In genomic region chr14:52553671-52554575, GRCh38 we compare ENCODE assay signal across 2 cellular contexts.
TF ChIP-seq lines count a peak whose summit lies in the region.

No MANE protein-coding gene starts in this region.

TF ChIP-seq in HEK293T, 16 proteins besides CTCF, POLR2A, EP300 and RAD21:
- TF ChIP-seq HDGF (IDR thresholded peaks at IDR 0.05; ENCODE audit: borderline replicate concordance) (no peak), L3MBTL2 (conservative IDR thresholded peaks at IDR 0.05) (no peak; the same call in 1 of the 2 replicates), CTBP1 (IDR thresholded peaks at IDR 0.05; ENCODE audit: borderline replicate concordance) (no peak; the same call in 1 of the 2 replicates), TARDBP (IDR thresholded peaks at IDR 0.05) (no peak), PKNOX1 (IDR thresholded peaks at IDR 0.05) (no peak; the same call in 1 of the 2 replicates), FOXA1 (IDR thresholded peaks at IDR 0.05) (no peak), ZNF384 (IDR thresholded peaks at IDR 0.05) (no peak), SUZ12 (IDR thresholded peaks at IDR 0.05) (no peak), ELF4 (IDR thresholded peaks at IDR 0.05) (no peak), SP1 (IDR thresholded peaks at IDR 0.05) (no peak), LEF1 (IDR thresholded peaks at IDR 0.05; ENCODE audit: borderline replicate concordance) (no peak), FOXK2 (IDR thresholded peaks at IDR 0.05) (no peak)

TF ChIP-seq in HepG2, 621 proteins besides CTCF, POLR2A, EP300 and RAD21 (continues in another document):
- TF ChIP-seq ZNF580 (CRISPR knock-in tag; IDR thresholded peaks at IDR 0.05; ENCODE audit: borderline replicate concordance, low read depth) (peak; percentile 44; the same call in 1 of the 2 replicates), MXD4 (CRISPR knock-in tag; IDR thresholded peaks at IDR 0.05) (no peak), ZNF607 (CRISPR knock-in tag; IDR thresholded peaks at IDR 0.05; ENCODE audit: borderline replicate concordance) (0 out of 2 replicates have a peak, but pooled peaks have one; percentile 60), GMEB1 (CRISPR knock-in tag; IDR thresholded peaks at IDR 0.05; ENCODE audit: borderline replicate concordance) (0 out of 2 replicates have a peak, but pooled peaks have one; percentile 15), EED (CRISPR knock-in tag; IDR thresholded peaks at IDR 0.05) (no peak), ZNF891 (CRISPR knock-in tag; IDR thresholded peaks at IDR 0.05) (0 out of 2 replicates have a peak, but pooled peaks have one; percentile 40), TBX2 (CRISPR knock-in tag; IDR thresholded peaks at IDR 0.05; ENCODE audit: borderline replicate concordance) (0 out of 2 replicates have a peak, but pooled peaks have one; percentile 32), ZNF274 (CRISPR knock-in tag; IDR thresholded peaks at IDR 0.05) (0 out of 2 replicates have a peak, but pooled peaks have one; percentile 31), IRX3 (CRISPR knock-in tag; IDR thresholded peaks at IDR 0.05; ENCODE audit: borderline replicate concordance, low read depth) (no peak), LCORL (IDR thresholded peaks at IDR 0.05) (no peak), LCORL (CRISPR knock-in tag; IDR thresholded peaks at IDR 0.05) (peak; percentile 17; the same call in 1 of the 2 replicates), JUND (CRISPR knock-in tag; IDR thresholded peaks at IDR 0.05) (peak; percentile 79; the same call in 1 of the 2 replicates), ZNF12 (CRISPR knock-in tag; IDR thresholded peaks at IDR 0.05) (0 out of 2 replicates have a peak, but pooled peaks have one; percentile 27), ZNF44 (CRISPR knock-in tag; IDR thresholded peaks at IDR 0.05) (0 out of 2 replicates have a peak, but pooled peaks have one; percentile 17), ZNF598 (CRISPR knock-in tag; IDR thresholded peaks at IDR 0.05; ENCODE audit: borderline replicate concordance) (peak; percentile 65; the same call in 1 of the 2 replicates), ZNF567 (CRISPR knock-in tag; IDR thresholded peaks at IDR 0.05; ENCODE audit: borderline replicate concordance) (0 out of 2 replicates have a peak, but pooled peaks have one; percentile 14), ZSCAN9 (CRISPR knock-in tag; IDR thresholded peaks at IDR 0.05; ENCODE audit: borderline replicate concordance) (no peak), CEBPG (CRISPR knock-in tag; IDR thresholded peaks at IDR 0.05) (peak; percentile 52; the same call in 1 of the 2 replicates), ZNF484 (CRISPR knock-in tag; IDR thresholded peaks at IDR 0.05; ENCODE audit: borderline replicate concordance, low read depth) (no peak), ELF4 (CRISPR knock-in tag; IDR thresholded peaks at IDR 0.05; ENCODE audit: borderline replicate concordance) (no peak), E2F1 (CRISPR knock-in tag; IDR thresholded peaks at IDR 0.05) (no peak), ZNF839 (CRISPR knock-in tag; IDR thresholded peaks at IDR 0.05; ENCODE audit: borderline replicate concordance) (peak; percentile 73; the same call in 1 of the 2 replicates), ASH2L (IDR thresholded peaks at IDR 0.05; ENCODE audit: insufficient read length, low read depth, low read length) (peak; percentile 54), CEBPB (IDR thresholded peaks at IDR 0.05; ENCODE audit: borderline replicate concordance, low read depth, low read length) (peak; percentile 48; the same call in 1 of the 2 replicates), ELF1 (CRISPR knock-in tag; IDR thresholded peaks at IDR 0.05) (no peak), ZNF766 (CRISPR knock-in tag; IDR thresholded peaks at IDR 0.05; ENCODE audit: borderline replicate concordance) (no peak), KLF12 (CRISPR knock-in tag; IDR thresholded peaks at IDR 0.05; ENCODE audit: borderline replicate concordance) (no peak), ATF1 (CRISPR knock-in tag; IDR thresholded peaks at IDR 0.05) (peak; percentile 19; the same call in 1 of the 2 replicates), SUZ12 (IDR thresholded peaks at IDR 0.05; ENCODE audit: low read depth, low read length) (no peak), ZNF883 (CRISPR knock-in tag; IDR thresholded peaks at IDR 0.05; ENCODE audit: not compliant biosample characterization) (peak; percentile 50), TFAP4 (IDR thresholded peaks at IDR 0.05; ENCODE audit: borderline replicate concordance, low read depth) (0 out of 2 replicates have a peak, but pooled peaks have one; percentile 4), ZNF136 (CRISPR knock-in tag; IDR thresholded peaks at IDR 0.05; ENCODE audit: low read depth) (0 out of 2 replicates have a peak, but pooled peaks have one; percentile 31), RBM39 (IDR thresholded peaks at IDR 0.05; ENCODE audit: low read depth, low read length, poor library complexity, severe bottlenecking) (no peak), ZMYM4 (CRISPR knock-in tag; IDR thresholded peaks at IDR 0.05) (0 out of 2 replicates have a peak, but pooled peaks have one; percentile 28), ZNF501 (CRISPR knock-in tag; IDR thresholded peaks at IDR 0.05) (peak; percentile 69), CREM (IDR thresholded peaks at IDR 0.05) (peak; percentile 61), CREM (CRISPR knock-in tag; IDR thresholded peaks at IDR 0.05) (no peak), ATF7 (IDR thresholded peaks at IDR 0.05) (peak; percentile 93), ATF7 (CRISPR knock-in tag; IDR thresholded peaks at IDR 0.05) (peak; percentile 89), ZNF563 (CRISPR knock-in tag; IDR thresholded peaks at IDR 0.05) (no peak; the same call in 1 of the 2 replicates), NCOA2 (CRISPR knock-in tag; IDR thresholded peaks at IDR 0.05) (no peak), ZMAT3 (CRISPR knock-in tag; conservative IDR thresholded peaks at IDR 0.05) (0 out of 2 replicates have a peak, but pooled peaks have one; percentile 33), CREB1 (IDR thresholded peaks at IDR 0.05) (peak; percentile 85), CREB1 (CRISPR knock-in tag; IDR thresholded peaks at IDR 0.05) (no peak), KAT8 (CRISPR knock-in tag; IDR thresholded peaks at IDR 0.05) (peak; percentile 21; the same call in 1 of the 2 replicates), NBN (conservative IDR thresholded peaks at IDR 0.05) (no peak), ZSCAN30 (CRISPR knock-in tag; IDR thresholded peaks at IDR 0.05) (no peak), SALL1 (CRISPR knock-in tag; IDR thresholded peaks at IDR 0.05) (0 out of 2 replicates have a peak, but pooled peaks have one; percentile 12), ZNF747 (CRISPR knock-in tag; IDR thresholded peaks at IDR 0.05; ENCODE audit: borderline replicate concordance) (peak; percentile 81; the same call in 1 of the 2 replicates), ZNF547 (CRISPR knock-in tag; IDR thresholded peaks at IDR 0.05) (peak; percentile 64; the same call in 1 of the 2 replicates)
- TF ChIP-seq, protein P1, sequence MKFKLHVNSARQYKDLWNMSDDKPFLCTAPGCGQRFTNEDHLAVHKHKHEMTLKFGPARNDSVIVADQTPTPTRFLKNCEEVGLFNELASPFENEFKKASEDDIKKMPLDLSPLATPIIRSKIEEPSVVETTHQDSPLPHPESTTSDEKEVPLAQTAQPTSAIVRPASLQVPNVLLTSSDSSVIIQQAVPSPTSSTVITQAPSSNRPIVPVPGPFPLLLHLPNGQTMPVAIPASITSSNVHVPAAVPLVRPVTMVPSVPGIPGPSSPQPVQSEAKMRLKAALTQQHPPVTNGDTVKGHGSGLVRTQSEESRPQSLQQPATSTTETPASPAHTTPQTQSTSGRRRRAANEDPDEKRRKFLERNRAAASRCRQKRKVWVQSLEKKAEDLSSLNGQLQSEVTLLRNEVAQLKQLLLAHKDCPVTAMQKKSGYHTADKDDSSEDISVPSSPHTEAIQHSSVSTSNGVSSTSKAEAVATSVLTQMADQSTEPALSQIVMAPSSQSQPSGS (CRISPR knock-in tag; IDR thresholded peaks at IDR 0.05) = peak; percentile 97
- TF ChIP-seq, protein P2, sequence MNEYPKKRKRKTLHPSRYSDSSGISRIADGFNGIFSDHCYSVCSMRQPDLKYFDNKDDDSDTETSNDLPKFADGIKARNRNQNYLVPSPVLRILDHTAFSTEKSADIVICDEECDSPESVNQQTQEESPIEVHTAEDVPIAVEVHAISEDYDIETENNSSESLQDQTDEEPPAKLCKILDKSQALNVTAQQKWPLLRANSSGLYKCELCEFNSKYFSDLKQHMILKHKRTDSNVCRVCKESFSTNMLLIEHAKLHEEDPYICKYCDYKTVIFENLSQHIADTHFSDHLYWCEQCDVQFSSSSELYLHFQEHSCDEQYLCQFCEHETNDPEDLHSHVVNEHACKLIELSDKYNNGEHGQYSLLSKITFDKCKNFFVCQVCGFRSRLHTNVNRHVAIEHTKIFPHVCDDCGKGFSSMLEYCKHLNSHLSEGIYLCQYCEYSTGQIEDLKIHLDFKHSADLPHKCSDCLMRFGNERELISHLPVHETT (CRISPR knock-in tag; conservative IDR thresholded peaks at IDR 0.05) = no peak
- TF ChIP-seq, protein P3, sequence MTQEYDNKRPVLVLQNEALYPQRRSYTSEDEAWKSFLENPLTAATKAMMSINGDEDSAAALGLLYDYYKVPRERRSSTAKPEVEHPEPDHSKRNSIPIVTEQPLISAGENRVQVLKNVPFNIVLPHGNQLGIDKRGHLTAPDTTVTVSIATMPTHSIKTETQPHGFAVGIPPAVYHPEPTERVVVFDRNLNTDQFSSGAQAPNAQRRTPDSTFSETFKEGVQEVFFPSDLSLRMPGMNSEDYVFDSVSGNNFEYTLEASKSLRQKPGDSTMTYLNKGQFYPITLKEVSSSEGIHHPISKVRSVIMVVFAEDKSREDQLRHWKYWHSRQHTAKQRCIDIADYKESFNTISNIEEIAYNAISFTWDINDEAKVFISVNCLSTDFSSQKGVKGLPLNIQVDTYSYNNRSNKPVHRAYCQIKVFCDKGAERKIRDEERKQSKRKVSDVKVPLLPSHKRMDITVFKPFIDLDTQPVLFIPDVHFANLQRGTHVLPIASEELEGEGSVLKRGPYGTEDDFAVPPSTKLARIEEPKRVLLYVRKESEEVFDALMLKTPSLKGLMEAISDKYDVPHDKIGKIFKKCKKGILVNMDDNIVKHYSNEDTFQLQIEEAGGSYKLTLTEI (CRISPR knock-in tag; conservative IDR thresholded peaks at IDR 0.05) = no peak
- TF ChIP-seq, protein P4, sequence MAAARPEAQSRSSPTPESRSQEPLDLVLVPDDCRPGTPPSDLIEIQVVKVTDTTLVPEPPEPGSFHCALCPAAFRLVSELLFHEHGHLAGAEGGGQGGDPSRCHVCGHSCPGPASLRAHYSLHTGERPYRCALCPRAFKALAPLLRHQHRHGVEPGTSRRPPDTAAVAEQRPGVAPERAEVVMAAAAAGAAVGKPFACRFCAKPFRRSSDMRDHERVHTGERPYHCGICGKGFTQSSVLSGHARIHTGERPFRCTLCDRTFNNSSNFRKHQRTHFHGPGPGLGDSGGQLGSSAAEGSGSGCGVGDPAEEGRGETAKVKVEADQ (CRISPR knock-in tag; IDR thresholded peaks at IDR 0.05; ENCODE audit: borderline replicate concordance) = peak; percentile 67; the same call in 1 of the 2 replicates
- TF ChIP-seq, protein P5, sequence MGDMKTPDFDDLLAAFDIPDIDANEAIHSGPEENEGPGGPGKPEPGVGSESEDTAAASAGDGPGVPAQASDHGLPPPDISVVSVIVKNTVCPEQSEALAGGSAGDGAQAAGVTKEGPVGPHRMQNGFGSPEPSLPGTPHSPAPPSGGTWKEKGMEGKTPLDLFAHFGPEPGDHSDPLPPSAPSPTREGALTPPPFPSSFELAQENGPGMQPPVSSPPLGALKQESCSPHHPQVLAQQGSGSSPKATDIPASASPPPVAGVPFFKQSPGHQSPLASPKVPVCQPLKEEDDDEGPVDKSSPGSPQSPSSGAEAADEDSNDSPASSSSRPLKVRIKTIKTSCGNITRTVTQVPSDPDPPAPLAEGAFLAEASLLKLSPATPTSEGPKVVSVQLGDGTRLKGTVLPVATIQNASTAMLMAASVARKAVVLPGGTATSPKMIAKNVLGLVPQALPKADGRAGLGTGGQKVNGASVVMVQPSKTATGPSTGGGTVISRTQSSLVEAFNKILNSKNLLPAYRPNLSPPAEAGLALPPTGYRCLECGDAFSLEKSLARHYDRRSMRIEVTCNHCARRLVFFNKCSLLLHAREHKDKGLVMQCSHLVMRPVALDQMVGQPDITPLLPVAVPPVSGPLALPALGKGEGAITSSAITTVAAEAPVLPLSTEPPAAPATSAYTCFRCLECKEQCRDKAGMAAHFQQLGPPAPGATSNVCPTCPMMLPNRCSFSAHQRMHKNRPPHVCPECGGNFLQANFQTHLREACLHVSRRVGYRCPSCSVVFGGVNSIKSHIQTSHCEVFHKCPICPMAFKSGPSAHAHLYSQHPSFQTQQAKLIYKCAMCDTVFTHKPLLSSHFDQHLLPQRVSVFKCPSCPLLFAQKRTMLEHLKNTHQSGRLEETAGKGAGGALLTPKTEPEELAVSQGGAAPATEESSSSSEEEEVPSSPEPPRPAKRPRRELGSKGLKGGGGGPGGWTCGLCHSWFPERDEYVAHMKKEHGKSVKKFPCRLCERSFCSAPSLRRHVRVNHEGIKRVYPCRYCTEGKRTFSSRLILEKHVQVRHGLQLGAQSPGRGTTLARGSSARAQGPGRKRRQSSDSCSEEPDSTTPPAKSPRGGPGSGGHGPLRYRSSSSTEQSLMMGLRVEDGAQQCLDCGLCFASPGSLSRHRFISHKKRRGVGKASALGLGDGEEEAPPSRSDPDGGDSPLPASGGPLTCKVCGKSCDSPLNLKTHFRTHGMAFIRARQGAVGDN (CRISPR knock-in tag; IDR thresholded peaks at IDR 0.05) = peak; percentile 55
